In the genomic region with DNA sequence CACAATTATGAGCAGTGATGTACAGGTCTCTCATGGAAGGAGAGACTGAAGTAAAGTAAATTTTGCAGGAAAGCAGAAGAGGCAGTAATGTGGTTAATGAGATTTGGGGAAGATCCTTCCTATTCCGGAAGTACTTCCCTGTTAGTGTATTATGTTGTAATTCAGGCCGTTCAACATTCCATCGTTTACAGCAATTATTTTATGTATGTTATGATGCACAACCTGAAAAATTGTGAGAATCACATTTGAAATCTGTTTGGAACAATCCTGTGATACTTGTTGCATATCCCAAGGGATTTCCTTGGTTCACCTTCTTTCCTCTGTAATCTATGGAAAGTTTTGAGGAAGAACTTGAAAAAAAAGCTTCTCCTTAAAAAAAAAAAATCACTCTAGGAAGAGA, we compare ENCODE assay signal across 25 cellular contexts.
"Had no signal": no experiment of that assay in that cellular context is flagged by ENCODE, and none has a peak within 500 bp of the region (broad histone marks: within the 10 kb centered on the region; RNA-seq: fewer than 3 reads in every experiment).

No MANE protein-coding gene starts in this region.

- H3K4me3 ChIP-seq: MG63 had no signal

- H3K36me3 ChIP-seq: MG63 had no signal

- DNase-seq: KG1, MM.1S, NCI-H1048, NCI-H1092, NCI-H1105, NCI-H1105 treated with DMSO at 0.1 percent for 48 hours, NCI-H1417 treated with DMSO at 0.1 percent for 48 hours, NCI-H1436, NCI-H1436 treated with DMSO at 0.1 percent for 48 hours, NCI-H1694, NCI-H1694 treated with DMSO at 0.1 percent for 48 hours, NCI-H187, NCI-H187 treated with DMSO at 0.1 percent for 48 hours, NCI-H1930, NCI-H2029, NCI-H2029 treated with DMSO at 0.1 percent for 48 hours, NCI-H2081 treated with DMSO at 0.1 percent for 48 hours, NCI-H2107, NCI-H2171, NCI-H2227 treated with DMSO at 0.1 percent for 48 hours, NCI-H226, NCI-H446 treated with DMSO at 0.1 percent for 48 hours, NCI-H510A had no signal

- H3K9me3 ChIP-seq: MG63 had no signal

- H3K27ac ChIP-seq: KMS-11 had no signal

- H3K4me2 ChIP-seq: KMS-11 had no signal

- H3K27me3 ChIP-seq: MG63 had no signal

- H3K9ac ChIP-seq: KMS-11 had no signal
